Comparison of ENCODE assay signal across 19 cellular contexts in the genomic region with DNA sequence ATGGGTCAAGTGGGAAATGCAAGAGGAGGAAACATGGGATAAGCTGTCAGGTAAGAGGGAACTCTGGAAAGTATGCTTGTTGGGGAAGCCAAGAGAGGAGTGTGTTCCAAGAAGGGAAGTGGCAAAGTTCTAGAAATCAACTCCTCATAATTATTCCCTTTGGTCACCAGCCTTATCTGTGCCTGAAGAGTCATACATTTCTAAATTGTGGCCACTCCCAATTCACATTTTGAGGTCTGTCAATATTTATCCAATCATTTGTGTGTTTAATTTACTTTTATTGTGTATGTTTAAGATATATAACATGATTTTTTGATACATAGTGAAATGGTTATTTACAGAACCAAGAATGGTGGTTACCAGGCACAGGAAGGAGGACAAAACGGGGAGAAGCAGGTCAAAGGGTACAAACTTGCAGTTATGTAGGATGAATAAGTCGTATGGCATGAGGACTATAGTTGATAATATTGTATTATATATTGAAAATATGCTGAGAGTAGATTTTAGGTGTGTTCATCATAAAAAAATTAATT.
A peak's percentile ranks its signal among the peaks of the same experiment; 100 is the strongest.
DNase-seq lines count a peak whose midpoint lies in the region; ATAC-seq and TF ChIP-seq lines count a peak whose summit lies in the region.
"Had no signal": no experiment of that assay in that cellular context is flagged by ENCODE, and none has a peak within 500 bp of the region (broad histone marks: within the 10 kb centered on the region; RNA-seq: fewer than 3 reads in every experiment).

No MANE protein-coding gene starts in this region.

- H3K4me3 ChIP-seq in transverse colon (no peak overlapping the region), SJCRH30 (no peak overlapping the region)
- H3K4me3 ChIP-seq: BLaER1, GM12878, GM23248 had no signal

- DNase-seq in NCI-H69 (lab: John Stamatoyannopoulos, UW) (peak; percentile 19), left colon (no peak), transverse colon (peak; percentile 11), MV-4-11 (lab: John Stamatoyannopoulos, UW) (no peak), SJCRH30 (no peak)
- no peak for DNase-seq in activated CD4-positive, alpha-beta T cell treated with anti-CD3 and anti-CD28 coated beads, Interleukin-2, amount 50 U/mL, for 1 hour
- DNase-seq: Caco-2; CD4-positive, CD25-positive, alpha-beta regulatory T cell; CD8-positive, alpha-beta T cell; DMS153; DMS79; EL; GDM1; GM23248; H7; HCEC 1CT had no signal

- H3K9me3 ChIP-seq in transverse colon (no peaks in the 10 kb centered on the region), SJCRH30 (replicated peaks) (no peaks in the 10 kb centered on the region)
- H3K9me3 ChIP-seq: BLaER1, Caco-2 had no signal

- WGBS in transverse colon (ENCODE audit: low coverage in 1 of 2), 2 donors, result 50 to 52% methylated on average over 2 of the region's 2 CpGs

- H3K27ac ChIP-seq in transverse colon, result no peak overlapping the region
- H3K27ac ChIP-seq in SJCRH30, result no peak overlapping the region
- H3K27ac ChIP-seq: BLaER1, C4-2B, GM23248 had no signal

- ATAC-seq in left colon, result peak; percentile 94
- ATAC-seq: CD8-positive, alpha-beta T cell; GM12878 had no signal

- H3K4me1 ChIP-seq in transverse colon (peaks cover 0 to 5% (median 2%) of the 10 kb centered on the region in 4 donors), SJCRH30 (no peaks in the 10 kb centered on the region)
- H3K4me1 ChIP-seq: BLaER1, Caco-2 had no signal

- H3K36me3 ChIP-seq in transverse colon (no peaks in the 10 kb centered on the region), SJCRH30 (no peaks in the 10 kb centered on the region)
- H3K36me3 ChIP-seq: BLaER1 had no signal

- in situ Hi-C loops in transverse colon (cut with MboI; ENCODE audit: low pct_ligation_motif_present in 1 of 4, low pct_unique_long_range_greater_than_20kb in 1 of 4, low sequenced_read_pairs in 3 of 4), result no loop called here

- no peaks in the 10 kb centered on the region for H3K27me3 ChIP-seq in transverse colon
- H3K27me3 ChIP-seq in SJCRH30, result no peaks in the 10 kb centered on the region
- H3K27me3 ChIP-seq: BLaER1 had no signal

- intact Hi-C loops in left colon (cut with DNase I, micrococcal nuclease) (no loop called here), transverse colon (cut with DNase I; ENCODE audit: low total_unique reads) (no loop called here)

- no peak for TF ChIP-seq POLR2A in transverse colon (IDR thresholded peaks at IDR 0.05)

- no peak for TF ChIP-seq EP300 in transverse colon (IDR thresholded peaks at IDR 0.05; ENCODE audit: low read depth)

- no peak for TF ChIP-seq CTCF in transverse colon (IDR thresholded peaks at IDR 0.05)

Comparison
In these comparisons a context has a peak if more than half of its experiments do, and no peak if none do; other contexts are left out.
1. DNase-seq: peak in NCI-H69 (single experiment) and transverse colon (single experiment); none in left colon (0 of 2), activated CD4-positive, alpha-beta T cell treated with anti-CD3 and anti-CD28 coated beads, Interleukin-2, amount 50 U/mL, for 1 hour (single experiment), MV-4-11 (single experiment) and SJCRH30 (0 of 2).